ENCODE assay signal across 11 cellular contexts in genomic region chr4:79049840-79050520, GRCh38.
DNase-seq lines count a peak whose midpoint lies in the region; TF ChIP-seq lines count a peak whose summit lies in the region.
"Had no signal": no experiment of that assay in that cellular context is flagged by ENCODE, and none has a peak within 500 bp of the region (broad histone marks: within the 10 kb centered on the region; RNA-seq: fewer than 3 reads in every experiment).

No MANE protein-coding gene starts in this region.

- no peaks in the 10 kb centered on the region for H3K36me3 ChIP-seq in transverse colon
- H3K36me3 ChIP-seq in endodermal cell (ENCODE audit: control insufficient read depth, insufficient read depth, low read length) = no peaks in the 10 kb centered on the region
- H3K36me3 ChIP-seq: left ventricle myocardium inferior, upper lobe of left lung had no signal

- H3K27me3 ChIP-seq in transverse colon = no peaks in the 10 kb centered on the region
- no peaks in the 10 kb centered on the region for H3K27me3 ChIP-seq in endodermal cell (ENCODE audit: control insufficient read depth, insufficient read depth, low read length, poor library complexity, severe bottlenecking)
- H3K27me3 ChIP-seq: upper lobe of left lung had no signal

- H3K4me1 Mint-ChIP-seq in chondrocyte (ENCODE audit: low read depth) (no peaks in the 10 kb centered on the region), endodermal cell (peaks cover 14% of the 10 kb centered on the region)
- no peaks in the 10 kb centered on the region for H3K4me1 Mint-ChIP-seq in activated CD4-positive, alpha-beta T cell treated with anti-CD3 and anti-CD28 coated beads, Interleukin-2, amount 10 ng/mL, durations not matched to agents 24 days and 14 days

- peaks cover 0 to 41% (median 20%) of the 10 kb centered on the region in 4 donors for H3K4me1 ChIP-seq in transverse colon
- no peaks in the 10 kb centered on the region for H3K4me1 ChIP-seq in endodermal cell (ENCODE audit: control insufficient read depth, insufficient read depth, low read length)

- H3K4me3 Mint-ChIP-seq in chondrocyte (ENCODE audit: unreplicated experiment) (no peak overlapping the region), endodermal cell (no peak overlapping the region)
- H3K4me3 Mint-ChIP-seq in activated CD4-positive, alpha-beta T cell treated with anti-CD3 and anti-CD28 coated beads, Interleukin-2, amount 10 ng/mL, durations not matched to agents 24 days and 14 days = no peak overlapping the region

- H3K36me3 Mint-ChIP-seq in chondrocyte (ENCODE audit: low read depth) = no peaks in the 10 kb centered on the region
- H3K36me3 Mint-ChIP-seq in activated CD4-positive, alpha-beta T cell treated with anti-CD3 and anti-CD28 coated beads, Interleukin-2, amount 10 ng/mL, durations not matched to agents 24 days and 14 days (ENCODE audit: low read depth) = no peaks in the 10 kb centered on the region
- H3K36me3 Mint-ChIP-seq in endodermal cell (ENCODE audit: low read depth) = no peaks in the 10 kb centered on the region

- no peak for TF ChIP-seq CTCF in chondrocyte (IDR thresholded peaks at IDR 0.05)
- no peak for TF ChIP-seq CTCF in transverse colon (IDR thresholded peaks at IDR 0.05)
- TF ChIP-seq CTCF in endodermal cell (conservative IDR thresholded peaks at IDR 0.05) = no peak

- H3K27ac ChIP-seq in transverse colon (peak overlapping the region; percentile 45 to 66 (median 54)), endodermal cell (ENCODE audit: low read depth, low read length) (no peak overlapping the region)
- H3K27ac ChIP-seq: left ventricle myocardium inferior, upper lobe of left lung had no signal

- H3K9me3 Mint-ChIP-seq in chondrocyte (ENCODE audit: low read depth) (no peaks in the 10 kb centered on the region), endodermal cell (no peaks in the 10 kb centered on the region)
- no peaks in the 10 kb centered on the region for H3K9me3 Mint-ChIP-seq in activated CD4-positive, alpha-beta T cell treated with anti-CD3 and anti-CD28 coated beads, Interleukin-2, amount 10 ng/mL, durations not matched to agents 24 days and 14 days

- no peak for TF ChIP-seq POLR2A in transverse colon (IDR thresholded peaks at IDR 0.05)

- H3K4me3 ChIP-seq in transverse colon = peak overlapping the region in 3 of 4 donors; percentile 11 to 30 (median 13)
- no peak overlapping the region for H3K4me3 ChIP-seq in endodermal cell (ENCODE audit: low read length)
- H3K4me3 ChIP-seq: left ventricle myocardium inferior, upper lobe of left lung had no signal

- H3K9ac ChIP-seq in endodermal cell (ENCODE audit: extremely low read depth, low read length, poor library complexity, severe bottlenecking) = no peak overlapping the region

- intact Hi-C loops in transverse colon (cut with DNase I; ENCODE audit: low total_unique reads) = loop anchor here (10.0 kb wide), 1 partner anchor 1135 kb away; no protein-coding TSS in a partner anchor
- intact Hi-C loops in activated CD4-positive, alpha-beta T cell treated with anti-CD3 and anti-CD28 coated beads, Interleukin-2, amount 10 ng/mL, durations not matched to agents 24 days and 14 days (cut with micrococcal nuclease) = no loop called here

- 60 to 76% methylated on average over 4 to 27 of the region's 27 CpGs for WGBS in transverse colon (ENCODE audit: low coverage in 1 of 2), 2 donors
- 95 to 97% methylated on average over 9 to 27 of the region's 27 CpGs for WGBS in endodermal cell (ENCODE audit: insufficient coverage in 1 of 2, insufficient read length in 1 of 2), 2 experiments

- TF ChIP-seq EP300 in transverse colon (IDR thresholded peaks at IDR 0.05; ENCODE audit: low read depth) = no peak

- H3K27ac Mint-ChIP-seq in chondrocyte (ENCODE audit: unreplicated experiment) = no peak overlapping the region
- H3K27ac Mint-ChIP-seq in activated CD4-positive, alpha-beta T cell treated with anti-CD3 and anti-CD28 coated beads, Interleukin-2, amount 10 ng/mL, durations not matched to agents 24 days and 14 days = no peak overlapping the region
- H3K27ac Mint-ChIP-seq in endodermal cell = no peak overlapping the region

- in situ Hi-C loops in transverse colon (cut with MboI; ENCODE audit: low pct_ligation_motif_present in 1 of 4, low pct_unique_long_range_greater_than_20kb in 1 of 4, low sequenced_read_pairs in 3 of 4) = no loop called here

- H3K27me3 Mint-ChIP-seq in chondrocyte (ENCODE audit: low read depth) = peaks cover 23% of the 10 kb centered on the region
- H3K27me3 Mint-ChIP-seq in activated CD4-positive, alpha-beta T cell treated with anti-CD3 and anti-CD28 coated beads, Interleukin-2, amount 10 ng/mL, durations not matched to agents 24 days and 14 days = no peaks in the 10 kb centered on the region
- peaks cover 5% of the 10 kb centered on the region for H3K27me3 Mint-ChIP-seq in endodermal cell (ENCODE audit: insufficient read depth)

- no peaks in the 10 kb centered on the region for H3K9me3 ChIP-seq in transverse colon
- H3K9me3 ChIP-seq in endodermal cell (ENCODE audit: control insufficient read depth, low read length) = no peaks in the 10 kb centered on the region
- H3K9me3 ChIP-seq: left ventricle myocardium inferior, upper lobe of left lung had no signal

- DNase-seq in NCI-H1694 treated with DMSO at 0.1 percent for 48 hours (lab: John Stamatoyannopoulos, UW) (peak; percentile 71), NCI-H1694 (lab: John Stamatoyannopoulos, UW) (no peak), NCI-H345 (lab: John Stamatoyannopoulos, UW) (peak; percentile 58), chondrocyte (ENCODE audit: low spot score) (peak; percentile 59), transverse colon (peak; percentile 33), endodermal cell (no peak), NOMO-1 treated with DMSO at 0.1 percent for 48 hours (lab: John Stamatoyannopoulos, UW; ENCODE audit: unreplicated experiment) (no peak)
- DNase-seq in activated CD4-positive, alpha-beta T cell treated with anti-CD3 and anti-CD28 coated beads, Interleukin-2, amount 10 ng/mL, durations not matched to agents 24 days and 14 days = no peak
- DNase-seq: left ventricle myocardium inferior, RPMI8226 had no signal

Comparison
In these comparisons a context has a peak if more than half of its experiments do, and no peak if none do; other contexts are left out.
1. DNase-seq: peak in NCI-H1694 treated with DMSO at 0.1 percent for 48 hours (single experiment), NCI-H345 (single experiment), chondrocyte (single experiment) and transverse colon (single experiment); none in NCI-H1694 (single experiment), activated CD4-positive, alpha-beta T cell treated with anti-CD3 and anti-CD28 coated beads, Interleukin-2, amount 10 ng/mL, durations not matched to agents 24 days and 14 days (single experiment), endodermal cell (single experiment) and NOMO-1 treated with DMSO at 0.1 percent for 48 hours (single experiment).